8 cellular contexts compared by ENCODE assay signal in genomic region chr22:17237031-17237668, GRCh38. TPM values are rescaled to one million over a fixed set of nuclear protein-coding genes. Genes with fewer than 3 reads are reported as not detected.
DNase-seq lines count a peak whose midpoint lies in the region; ATAC-seq and TF ChIP-seq lines count a peak whose summit lies in the region.

No MANE protein-coding gene starts in this region.

- DNase-seq in Ammon's horn (ENCODE audit: low spot score) = peak; percentile 22
- no peak for DNase-seq in activated naive CD8-positive, alpha-beta T cell treated with anti-CD3 and anti-CD28 coated beads, Interleukin-2, amount 50 U/mL, for 24 hours
- no peak for DNase-seq in type B pancreatic cell (ENCODE audit: extremely low spot score, unreplicated experiment)
- no peak for DNase-seq in AG20443 (ENCODE audit: low spot score)
- DNase-seq in NCI-H2029 (lab: John Stamatoyannopoulos, UW) = no peak
- no peak for DNase-seq in amniotic stem cell (lab: John Stamatoyannopoulos, UW)

- no peaks in the 10 kb centered on the region for H3K27me3 Mint-ChIP-seq in activated naive CD8-positive, alpha-beta T cell treated with anti-CD3 and anti-CD28 coated beads, Interleukin-2, amount 50 U/mL, for 24 hours
- peaks cover 15% of the 10 kb centered on the region for H3K27me3 Mint-ChIP-seq in type B pancreatic cell

- peak; percentile 79 for ATAC-seq in GM19043 (IDR thresholded peaks at IDR 0.05; ENCODE audit: low read depth, unreplicated experiment)
- peak; percentile 72 for ATAC-seq in HG03280 (IDR thresholded peaks at IDR 0.05; ENCODE audit: unreplicated experiment)
- peak; percentile 92 for ATAC-seq in activated naive CD8-positive, alpha-beta T cell treated with anti-CD3 and anti-CD28 coated beads, Interleukin-2, amount 50 U/mL, for 24 hours

- no peaks in the 10 kb centered on the region for H3K9me3 Mint-ChIP-seq in activated naive CD8-positive, alpha-beta T cell treated with anti-CD3 and anti-CD28 coated beads, Interleukin-2, amount 50 U/mL, for 24 hours
- no peaks in the 10 kb centered on the region for H3K9me3 Mint-ChIP-seq in type B pancreatic cell

- H3K27ac Mint-ChIP-seq in activated naive CD8-positive, alpha-beta T cell treated with anti-CD3 and anti-CD28 coated beads, Interleukin-2, amount 50 U/mL, for 24 hours = peak overlapping the region; percentile 88
- peak overlapping the region; percentile 22 for H3K27ac Mint-ChIP-seq in type B pancreatic cell

- H3K36me3 Mint-ChIP-seq in activated naive CD8-positive, alpha-beta T cell treated with anti-CD3 and anti-CD28 coated beads, Interleukin-2, amount 50 U/mL, for 24 hours (ENCODE audit: low read depth) = no peaks in the 10 kb centered on the region
- no peaks in the 10 kb centered on the region for H3K36me3 Mint-ChIP-seq in type B pancreatic cell

- peak overlapping the region; percentile 68 for H3K4me3 Mint-ChIP-seq in activated naive CD8-positive, alpha-beta T cell treated with anti-CD3 and anti-CD28 coated beads, Interleukin-2, amount 50 U/mL, for 24 hours
- H3K4me3 Mint-ChIP-seq in type B pancreatic cell = no peak overlapping the region

- H3K4me1 Mint-ChIP-seq in activated naive CD8-positive, alpha-beta T cell treated with anti-CD3 and anti-CD28 coated beads, Interleukin-2, amount 50 U/mL, for 24 hours = peaks cover 15% of the 10 kb centered on the region
- H3K4me1 Mint-ChIP-seq in type B pancreatic cell (ENCODE audit: unreplicated experiment) = peaks cover 21% of the 10 kb centered on the region

- no peak for TF ChIP-seq CTCF in type B pancreatic cell (conservative IDR thresholded peaks at IDR 0.05)

RNA-seq across cellular contexts. Expression of gene ADA2, which starts 17.9 kb away (rescaled TPM):
- 22.2 and 25.8 TPM in 2 replicates for total RNA-seq in type B pancreatic cell (ENCODE audit: low replicate concordance)
